ENCODE assay signal across 1 cellular context in genomic region chr19:588093-588742, GRCh38.
TF ChIP-seq lines count a peak whose summit lies in the region.

No MANE protein-coding gene starts in this region.

TF ChIP-seq in HEK293, 187 proteins besides CTCF, POLR2A, EP300 and RAD21 (continued from another document and continues in another):
- TF ChIP-seq SETDB1 (IDR thresholded peaks at IDR 0.05; ENCODE audit: insufficient read length, low read length), result no peak
- no peak for TF ChIP-seq ZFP37 (tag by site-specific recombination; IDR thresholded peaks at IDR 0.05)
- no peak for TF ChIP-seq ZNF558 (tag by site-specific recombination; IDR thresholded peaks at IDR 0.05)
- TF ChIP-seq ZNF561 (tag by site-specific recombination; IDR thresholded peaks at IDR 0.05; ENCODE audit: borderline replicate concordance), result peak; percentile 69; the same call in 1 of the 2 replicates
- TF ChIP-seq REST (tag by site-specific recombination; IDR thresholded peaks at IDR 0.05), result no peak
- TF ChIP-seq ZNF416 (tag by site-specific recombination; IDR thresholded peaks at IDR 0.05), result no peak
- no peak for TF ChIP-seq YY1 (tag by site-specific recombination; IDR thresholded peaks at IDR 0.05)
- no peak for TF ChIP-seq ZNF280D (tag by site-specific recombination; IDR thresholded peaks at IDR 0.05)
- no peak for TF ChIP-seq PRDM1 (tag by site-specific recombination; IDR thresholded peaks at IDR 0.05)
- TF ChIP-seq ZNF19 (tag by site-specific recombination; IDR thresholded peaks at IDR 0.05; ENCODE audit: low read depth), result no peak
- TF ChIP-seq ZNF626 (tag by site-specific recombination; IDR thresholded peaks at IDR 0.05), result no peak
- no peak for TF ChIP-seq ZNF513 (tag by site-specific recombination; IDR thresholded peaks at IDR 0.05)
- TF ChIP-seq ZNF530 (tag by site-specific recombination; IDR thresholded peaks at IDR 0.05; ENCODE audit: low read depth), result no peak
- TF ChIP-seq TCF7L2 (IDR thresholded peaks at IDR 0.05; ENCODE audit: borderline replicate concordance, low read depth, low read length), result no peak
- TF ChIP-seq FEZF1 (tag by site-specific recombination; IDR thresholded peaks at IDR 0.05), result no peak
- TF ChIP-seq ZBTB48 (tag by site-specific recombination; IDR thresholded peaks at IDR 0.05), result 0 out of 2 replicates have a peak, but pooled peaks have one; percentile 31
- TF ChIP-seq ZNF366 (tag by site-specific recombination; conservative IDR thresholded peaks at IDR 0.05), result no peak
- no peak for TF ChIP-seq GFI1B (tag by site-specific recombination; IDR thresholded peaks at IDR 0.05)
- no peak for TF ChIP-seq BCL11A (tag by site-specific recombination; IDR thresholded peaks at IDR 0.05; ENCODE audit: low read depth)
- no peak for TF ChIP-seq ZNF560 (tag by site-specific recombination; IDR thresholded peaks at IDR 0.05; ENCODE audit: borderline replicate concordance)
- peak; percentile 21; the same call in 1 of the 2 replicates for TF ChIP-seq BCL11B (tag by site-specific recombination; IDR thresholded peaks at IDR 0.05; ENCODE audit: low read depth)
- TF ChIP-seq ZNF266 (tag by site-specific recombination; IDR thresholded peaks at IDR 0.05; ENCODE audit: low read depth), result no peak
- TF ChIP-seq HOXC10 (CRISPR knock-in tag; IDR thresholded peaks at IDR 0.05), result 0 out of 2 replicates have a peak, but pooled peaks have one; percentile 37
- TF ChIP-seq KLF7 (tag by site-specific recombination; IDR thresholded peaks at IDR 0.05; ENCODE audit: borderline replicate concordance), result peak; percentile 32; the same call in 1 of the 2 replicates
- no peak for TF ChIP-seq ZNF544 (tag by site-specific recombination; IDR thresholded peaks at IDR 0.05)
- no peak for TF ChIP-seq ZNF112 (tag by site-specific recombination; IDR thresholded peaks at IDR 0.05)
- peak; percentile 82 for TF ChIP-seq SP7 (tag by site-specific recombination; IDR thresholded peaks at IDR 0.05)
- TF ChIP-seq SALL2 (tag by site-specific recombination; IDR thresholded peaks at IDR 0.05; ENCODE audit: borderline replicate concordance), result no peak
- 0 out of 2 replicates have a peak, but pooled peaks have one; percentile 14 for TF ChIP-seq PBX3 (CRISPR knock-in tag; IDR thresholded peaks at IDR 0.05)
- no peak for TF ChIP-seq ZSCAN5A (tag by site-specific recombination; IDR thresholded peaks at IDR 0.05)
- no peak for TF ChIP-seq ATF2 (tag by site-specific recombination; IDR thresholded peaks at IDR 0.05; ENCODE audit: low read depth)
- TF ChIP-seq ZNF510 (tag by site-specific recombination; IDR thresholded peaks at IDR 0.05; ENCODE audit: insufficient replicate concordance), result no peak
- TF ChIP-seq ZSCAN30 (tag by site-specific recombination; IDR thresholded peaks at IDR 0.05), result no peak
- no peak for TF ChIP-seq ZNF596 (tag by site-specific recombination; IDR thresholded peaks at IDR 0.05)
- no peak for TF ChIP-seq ZNF138 (tag by site-specific recombination; IDR thresholded peaks at IDR 0.05; ENCODE audit: borderline replicate concordance)
- no peak for TF ChIP-seq ZNF664 (tag by site-specific recombination; IDR thresholded peaks at IDR 0.05)
- TF ChIP-seq ZEB2 (tag by site-specific recombination; IDR thresholded peaks at IDR 0.05), result peak; percentile 81
- TF ChIP-seq TSHZ1 (tag by site-specific recombination; IDR thresholded peaks at IDR 0.05; ENCODE audit: borderline replicate concordance), result no peak
- no peak for TF ChIP-seq ZNF280C (tag by site-specific recombination; IDR thresholded peaks at IDR 0.05)
- peak; percentile 80 for TF ChIP-seq ZBTB8A (tag by site-specific recombination; IDR thresholded peaks at IDR 0.05)
- peak; percentile 58 for TF ChIP-seq KLF1 (tag by site-specific recombination; IDR thresholded peaks at IDR 0.05)
- no peak for TF ChIP-seq ZNF76 (tag by site-specific recombination; IDR thresholded peaks at IDR 0.05; ENCODE audit: borderline replicate concordance, low read depth)
- no peak for TF ChIP-seq TRIM28 (IDR thresholded peaks at IDR 0.05; ENCODE audit: borderline replicate concordance, low read length)
- no peak for TF ChIP-seq ZSCAN16 (tag by site-specific recombination; IDR thresholded peaks at IDR 0.05)
- no peak for TF ChIP-seq MZF1 (tag by site-specific recombination; IDR thresholded peaks at IDR 0.05; ENCODE audit: borderline replicate concordance)
- TF ChIP-seq ZNF571 (tag by site-specific recombination; IDR thresholded peaks at IDR 0.05), result no peak
